In the genomic region with DNA sequence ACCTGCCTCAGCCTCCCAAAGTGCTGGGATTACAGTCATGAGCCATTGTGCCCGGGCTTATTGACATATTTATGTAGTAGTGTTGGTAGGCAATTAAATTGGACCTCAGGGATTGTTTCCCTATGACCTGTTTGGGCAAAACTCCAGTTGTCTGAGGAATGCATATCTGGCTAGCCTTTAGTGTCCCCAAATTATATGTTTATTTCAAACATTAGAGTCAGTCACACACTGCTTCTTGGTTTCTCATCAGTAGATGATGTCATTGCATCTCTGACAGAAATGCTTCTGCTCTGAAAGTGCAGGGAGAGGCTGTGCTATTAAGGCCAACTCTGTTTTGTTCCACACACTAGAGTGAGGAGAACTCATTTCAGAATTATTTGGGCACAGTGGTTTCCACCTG, we compare ENCODE assay signal across 18 cellular contexts. TPM values are rescaled to one million over a fixed set of nuclear protein-coding genes. Genes with fewer than 3 reads are reported as not detected.
A peak's percentile ranks its signal among the peaks of the same experiment; 100 is the strongest.
DNase-seq lines count a peak whose midpoint lies in the region; ATAC-seq and TF ChIP-seq lines count a peak whose summit lies in the region.
"Had no signal": no experiment of that assay in that cellular context is flagged by ENCODE, and none has a peak within 500 bp of the region (broad histone marks: within the 10 kb centered on the region; RNA-seq: fewer than 3 reads in every experiment).

No MANE protein-coding gene starts in this region.

- peaks cover 8% of the 10 kb centered on the region; the same call in 1 of the 2 replicates for H3K9me1 ChIP-seq in IMR-90 (ENCODE audit: insufficient read depth, low read length)

- H2BK120ac ChIP-seq in IMR-90 (ENCODE audit: low read depth, low read length), result no peak overlapping the region

- no peak overlapping the region for H3K4me3 Mint-ChIP-seq in Caco-2 (ENCODE audit: unreplicated experiment)
- H3K4me3 Mint-ChIP-seq: CD4-positive, CD25-positive, alpha-beta regulatory T cell; neural crest cell; stimulated activated naive B cell treated with anti-CD40 and anti-IgM and Interleukin-4, amounts not matched to agents 10 μg/mL and 1 μg/mL and 100 μg/mL, for 72 hours had no signal

- in situ Hi-C loops in IMR-90 (cut with MboI; ENCODE audit: low sequenced_read_pairs), result no loop called here

- H3K27me3 ChIP-seq in IMR-90 (ENCODE audit: control insufficient read depth, insufficient read depth, low read length) (no peaks in the 10 kb centered on the region), adipocyte (replicated peaks; ENCODE audit: control insufficient read depth, insufficient read depth, low read length) (no peaks in the 10 kb centered on the region), Caco-2 (replicated peaks; ENCODE audit: control insufficient read depth, insufficient read depth, low read length) (no peaks in the 10 kb centered on the region)
- H3K27me3 ChIP-seq: uterus had no signal

- H3K4me1 Mint-ChIP-seq in Caco-2 (ENCODE audit: low read depth, unreplicated experiment), result peaks cover 11% of the 10 kb centered on the region

- peaks cover 32% of the 10 kb centered on the region for H3K36me3 ChIP-seq in IMR-90 (ENCODE audit: control insufficient read depth, insufficient read depth, low read length)
- peaks cover 65% of the 10 kb centered on the region for H3K36me3 ChIP-seq in adipocyte (ENCODE audit: control insufficient read depth, insufficient read depth, low read length, severe bottlenecking)
- H3K36me3 ChIP-seq in Caco-2 (ENCODE audit: control insufficient read depth, insufficient read depth, low read length), result no peaks in the 10 kb centered on the region
- H3K36me3 ChIP-seq: uterus had no signal

- no peak overlapping the region for H2BK15ac ChIP-seq in IMR-90 (ENCODE audit: low read depth, low read length)

- H3K9ac ChIP-seq in IMR-90 (ENCODE audit: low read depth, low read length) (no peak overlapping the region), adipocyte (ENCODE audit: low read length) (no peak overlapping the region)

- H3K18ac ChIP-seq in IMR-90 (ENCODE audit: low read depth, low read length), result no peak overlapping the region

- H3K79me1 ChIP-seq in IMR-90 (ENCODE audit: low read depth in 1 of 2, low read length in 2 of 2), result peaks cover 0 to 63% of the 10 kb centered on the region in 2 experiments; a peak in 3 of 4 replicates

- H2AK5ac ChIP-seq in IMR-90 (ENCODE audit: low read depth, low read length), result no peak overlapping the region

- BruUV-seq in IMR-90 (replicated peaks; lab: Mats Ljungman, UMichigan) (no TSS peak), Caco-2 (replicated peaks; lab: Mats Ljungman, UMichigan) (no TSS peak)

- H3K23ac ChIP-seq in IMR-90 (ENCODE audit: low read depth, low read length), result no peak overlapping the region

- dilution Hi-C loops in IMR-90 (cut with HindIII; ENCODE audit: low sequenced_read_pairs, unreplicated experiment), result no loop called here

- H3K9me3 ChIP-seq in IMR-90 (ENCODE audit: control insufficient read depth, insufficient read depth, low read length) (no peaks in the 10 kb centered on the region), adipocyte (ENCODE audit: control insufficient read depth, low read length) (no peaks in the 10 kb centered on the region), Caco-2 (no peaks in the 10 kb centered on the region)
- H3K9me3 ChIP-seq: uterus had no signal

- H3K4me1 ChIP-seq in IMR-90 (ENCODE audit: control insufficient read depth, insufficient read depth, low read length), result peaks cover 1% of the 10 kb centered on the region; the same call in 1 of the 2 replicates
- H3K4me1 ChIP-seq in adipocyte (ENCODE audit: control insufficient read depth, insufficient read depth, low read length), result peaks cover 20% of the 10 kb centered on the region
- 0 out of 2 replicates have a peak, but pooled peaks cover 4% of the 10 kb centered on the region for H3K4me1 ChIP-seq in Caco-2
- H3K4me1 ChIP-seq: uterus had no signal

- DNase-seq in EH (ENCODE audit: low read depth) (peak; percentile 84), IMR-90 (peak; percentile 72), adipocyte (ENCODE audit: low read depth) (peak; percentile 27), kidney tubule cell (ENCODE audit: low spot score) (peak; percentile 71), Caco-2 (no peak), DMS153 (lab: John Stamatoyannopoulos, UW) (no peak)
- DNase-seq: CD4-positive, CD25-positive, alpha-beta regulatory T cell; foreskin melanocyte; GDM1; Karpas-422; NCI-H1694 treated with DMSO at 0.1 percent for 48 hours; NCI-H526; stimulated activated naive B cell treated with anti-CD40 and anti-IgM and Interleukin-4, amounts not matched to agents 10 μg/mL and 1 μg/mL and 100 μg/mL, for 72 hours; uterus had no signal

- TF ChIP-seq POLR2A in IMR-90 (IDR thresholded peaks at IDR 0.05; ENCODE audit: low read depth, low read length), result no peak

- H4K5ac ChIP-seq in IMR-90 (ENCODE audit: low read depth, low read length), result no peak overlapping the region

- H2BK20ac ChIP-seq in IMR-90 (ENCODE audit: low read depth, low read length), result no peak overlapping the region

- ATAC-seq in IMR-90 (ENCODE audit: low read depth), result peak; percentile 86
- ATAC-seq in HG03045 (IDR thresholded peaks at IDR 0.05; ENCODE audit: unreplicated experiment), result no peak
- ATAC-seq: sciatic nerve; stimulated activated naive B cell treated with anti-CD40 and anti-IgM and Interleukin-4, amounts not matched to agents 10 μg/mL and 1 μg/mL and 100 μg/mL, for 72 hours had no signal

- intact Hi-C loops in IMR-90 (cut with micrococcal nuclease), result no loop called here
- intact Hi-C loops in Caco-2 (cut with micrococcal nuclease; ENCODE audit: unreplicated experiment), result no loop called here

- no peak overlapping the region for H2AK9ac ChIP-seq in IMR-90 (replicated peaks; ENCODE audit: low read depth, low read length, poor library complexity)

- no peak overlapping the region for H2BK5ac ChIP-seq in IMR-90 (ENCODE audit: low read depth, low read length, poor library complexity, severe bottlenecking)

- H2AFZ ChIP-seq in IMR-90 (replicated peaks; ENCODE audit: low read length, poor library complexity), result no peak overlapping the region

- no peak overlapping the region for H3K4me2 ChIP-seq in IMR-90 (ENCODE audit: low read depth, low read length)

- POLR2A ChIA-PET in IMR-90 (lab: Charles Lee; ENCODE audit: unreplicated experiment), result no interaction called here
- POLR2A ChIA-PET in Caco-2 (lab: Charles Lee), result no interaction called here

- H4K91ac ChIP-seq in IMR-90 (ENCODE audit: insufficient read depth, low read depth, low read length), result no peak overlapping the region

- no peak overlapping the region for H4K8ac ChIP-seq in IMR-90 (ENCODE audit: low read depth in 2 of 2, low read length in 2 of 2)

- H3K27me3 Mint-ChIP-seq in Caco-2 (ENCODE audit: insufficient read depth, unreplicated experiment), result no peaks in the 10 kb centered on the region
- H3K27me3 Mint-ChIP-seq: CD4-positive, CD25-positive, alpha-beta regulatory T cell; stimulated activated naive B cell treated with anti-CD40 and anti-IgM and Interleukin-4, amounts not matched to agents 10 μg/mL and 1 μg/mL and 100 μg/mL, for 72 hours had no signal

- H3K56ac ChIP-seq in IMR-90 (ENCODE audit: extremely low read depth, insufficient read depth, low read length), result no peak overlapping the region

- H4K20me1 ChIP-seq in IMR-90 (ENCODE audit: insufficient read depth, low read length), result peaks cover 77% of the 10 kb centered on the region

- no peak overlapping the region for H3K4me3 ChIP-seq in IMR-90 (ENCODE audit: insufficient read depth, low read depth, low read length)
- no peak overlapping the region for H3K4me3 ChIP-seq in adipocyte (ENCODE audit: low read length)
- no peak overlapping the region for H3K4me3 ChIP-seq in Caco-2 (ENCODE audit: low read depth, low read length)
- H3K4me3 ChIP-seq: uterus had no signal

- no peaks in the 10 kb centered on the region for H3K9me3 Mint-ChIP-seq in Caco-2 (ENCODE audit: unreplicated experiment)
- H3K9me3 Mint-ChIP-seq: CD4-positive, CD25-positive, alpha-beta regulatory T cell; neural crest cell; stimulated activated naive B cell treated with anti-CD40 and anti-IgM and Interleukin-4, amounts not matched to agents 10 μg/mL and 1 μg/mL and 100 μg/mL, for 72 hours had no signal

- peaks cover 93% of the 10 kb centered on the region for H3K36me3 Mint-ChIP-seq in Caco-2 (ENCODE audit: insufficient read depth, unreplicated experiment)

- no CpG with 5 or more reads among the region's 1 CpG for WGBS in IMR-90 (ENCODE audit: extremely low coverage in 2 of 2, insufficient read length in 1 of 2), 2 experiments

- H3K4ac ChIP-seq in IMR-90 (ENCODE audit: low read depth, low read length), result no peak overlapping the region

- H3K14ac ChIP-seq in IMR-90 (replicated peaks; ENCODE audit: low read depth, low read length), result no peak overlapping the region

- CTCF ChIA-PET in IMR-90 (lab: Yijun Ruan, JAX), result no interaction called here
- CTCF ChIA-PET in Caco-2 (lab: Charles Lee), result no interaction called here

- TF ChIP-seq RAD21 in IMR-90 (IDR thresholded peaks at IDR 0.05; ENCODE audit: low read length), result no peak

- H3K27ac ChIP-seq in IMR-90 (ENCODE audit: insufficient read depth, low read length), result 0 out of 2 replicates have a peak overlapping the region, but pooled peaks have one; percentile 4
- H3K27ac ChIP-seq: HL-60, uterus had no signal

- H3K27ac Mint-ChIP-seq in Caco-2 (ENCODE audit: unreplicated experiment), result no peak overlapping the region

- TF ChIP-seq CTCF in IMR-90 (conservative IDR thresholded peaks at IDR 0.05; ENCODE audit: low read depth, low read length), result no peak
- TF ChIP-seq CTCF in Caco-2 (IDR thresholded peaks at IDR 0.05; ENCODE audit: insufficient read depth in 1 of 2, low read depth in 1 of 2, low read length in 1 of 2, severe bottlenecking in 1 of 2, unreplicated experiment in 1 of 2), result no peak

RNA-seq across cellular contexts. Expression of a gene that starts 12.5 kb away (rescaled TPM):
- total RNA-seq in IMR-90 (2012; rRNA removed), result 52.5 and 59.1 TPM in 2 replicates
- polyA plus RNA-seq in IMR-90 (2012; rRNA removed), result 85.5 and 105 TPM in 2 replicates
- polyA plus RNA-seq in IMR-90 (2012; cell fraction: cytosol; rRNA removed), result 30.9 and 48.4 TPM in 2 replicates
- 34.4 and 218 TPM in 2 replicates for polyA plus RNA-seq in IMR-90 (2012; cell fraction: nucleus; rRNA removed; ENCODE audit: low replicate concordance)
- total RNA-seq in Caco-2 (2022), result 88.6 and 95.1 TPM in 2 replicates

RNA-seq across cellular contexts. Expression of a gene that starts 20.8 kb away (rescaled TPM):
- total RNA-seq in IMR-90 (2012; rRNA removed) (51.3 and 53.6 TPM in 2 replicates), Caco-2 (2022) (80.1 and 86.0 TPM in 2 replicates)
- 62.3 and 64.5 TPM in 2 replicates for polyA plus RNA-seq in IMR-90 (2012; rRNA removed)
- polyA plus RNA-seq in IMR-90 (2012; cell fraction: cytosol; rRNA removed), result 37.1 and 43.4 TPM in 2 replicates
- 20.6 and 33.3 TPM in 2 replicates for polyA plus RNA-seq in IMR-90 (2012; cell fraction: nucleus; rRNA removed; ENCODE audit: low replicate concordance)

RNA-seq across cellular contexts. Expression of a gene that starts 35.0 kb away (rescaled TPM):
- not detected in 2 replicates for total RNA-seq in IMR-90 (2012; rRNA removed)
- polyA plus RNA-seq in IMR-90 (2012; rRNA removed), result 0.22 and 0.27 TPM in 2 replicates
- 0.12 and 0.36 TPM in 2 replicates for polyA plus RNA-seq in IMR-90 (2012; cell fraction: cytosol; rRNA removed)
- polyA plus RNA-seq in IMR-90 (2012; cell fraction: nucleus; rRNA removed; ENCODE audit: low replicate concordance), result 0.63 and 0.87 TPM in 2 replicates
- 0.84 and 1.3 TPM in 2 replicates for total RNA-seq in Caco-2 (2022)
- polyA plus RNA-seq: CD4-positive, CD25-positive, alpha-beta regulatory T cell had no signal

RNA-seq across cellular contexts. Expression of a gene that starts 43.7 kb away (rescaled TPM):
- total RNA-seq in IMR-90 (2012; rRNA removed), result 289 and 349 TPM in 2 replicates
- 282 and 314 TPM in 2 replicates for polyA plus RNA-seq in IMR-90 (2012; rRNA removed)
- polyA plus RNA-seq in IMR-90 (2012; cell fraction: cytosol; rRNA removed), result 247 and 276 TPM in 2 replicates
- polyA plus RNA-seq in IMR-90 (2012; cell fraction: nucleus; rRNA removed; ENCODE audit: low replicate concordance), result 150 and 155 TPM in 2 replicates
- 250 and 253 TPM in 2 replicates for total RNA-seq in Caco-2 (2022)

RNA-seq across cellular contexts. Expression of a gene that starts 44.9 kb away (rescaled TPM):
- total RNA-seq in IMR-90 (2012; rRNA removed), result 22.2 and 27.4 TPM in 2 replicates
- polyA plus RNA-seq in IMR-90 (2012; rRNA removed), result 33.2 and 35.3 TPM in 2 replicates
- polyA plus RNA-seq in IMR-90 (2012; cell fraction: cytosol; rRNA removed), result 15.6 and 31.7 TPM in 2 replicates
- polyA plus RNA-seq in IMR-90 (2012; cell fraction: nucleus; rRNA removed; ENCODE audit: low replicate concordance), result 20.3 and 49.2 TPM in 2 replicates
- total RNA-seq in Caco-2 (2022), result 52.1 and 53.6 TPM in 2 replicates

Comparison
In these comparisons a context has a peak if more than half of its experiments do, and no peak if none do; other contexts are left out.
1. DNase-seq: peak in EH (single experiment), IMR-90 (single experiment), adipocyte (single experiment) and kidney tubule cell (single experiment); none in Caco-2 (0 of 2) and DMS153 (single experiment).